In the genomic region with DNA sequence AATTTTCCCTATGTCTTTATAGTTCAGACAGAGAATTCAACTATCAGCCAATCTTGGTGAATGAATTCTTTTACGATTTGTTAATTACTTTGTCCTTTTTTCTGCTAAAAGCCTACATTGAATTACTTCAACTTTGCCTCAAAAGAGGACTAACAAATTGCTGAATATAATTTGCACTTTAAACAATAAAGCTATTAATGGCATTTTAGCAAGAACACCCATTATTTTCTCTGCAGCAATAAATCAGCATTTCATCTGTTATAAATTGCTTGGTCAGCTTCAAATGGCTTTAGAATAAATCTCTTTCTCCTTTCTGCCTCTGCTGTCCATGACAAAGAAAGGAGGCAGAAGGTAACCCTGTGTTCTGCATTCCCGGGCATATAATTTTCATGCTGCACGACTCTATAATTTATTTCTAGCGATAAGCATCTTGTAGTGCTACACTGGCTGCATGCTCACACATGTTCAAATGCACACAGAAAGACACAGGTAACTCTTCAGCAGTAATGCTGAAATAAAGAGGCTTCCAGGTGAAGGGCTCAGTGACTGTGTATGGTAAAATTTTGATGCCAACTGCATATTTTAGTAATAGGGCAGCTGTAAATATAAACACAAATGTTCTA, we compare ENCODE assay signal across 19 cellular contexts.
DNase-seq lines count a peak whose midpoint lies in the region; ATAC-seq and TF ChIP-seq lines count a peak whose summit lies in the region.
"Had no signal": no experiment of that assay in that cellular context is flagged by ENCODE, and none has a peak within 500 bp of the region (broad histone marks: within the 10 kb centered on the region; RNA-seq: fewer than 3 reads in every experiment).

No MANE protein-coding gene starts in this region.

- no peaks in the 10 kb centered on the region for H3K27me3 ChIP-seq in mammary epithelial cell (ENCODE audit: insufficient read depth, low read length)
- H3K27me3 ChIP-seq in breast epithelium = no peaks in the 10 kb centered on the region
- H3K27me3 ChIP-seq in right atrium auricular region = no peaks in the 10 kb centered on the region
- H3K27me3 ChIP-seq: SJCRH30 had no signal

- H3K4me1 ChIP-seq in mammary epithelial cell (ENCODE audit: insufficient read depth, low read length) (peaks cover 13% of the 10 kb centered on the region), breast epithelium (no peaks in the 10 kb centered on the region), right atrium auricular region (no peaks in the 10 kb centered on the region)
- H3K4me1 ChIP-seq: SJCRH30 had no signal

- H4K20me1 ChIP-seq in mammary epithelial cell (ENCODE audit: insufficient read depth, low read length) = no peaks in the 10 kb centered on the region

- H3K4me3 ChIP-seq in mammary epithelial cell (replicated peaks in 1 of 3; ENCODE audit: insufficient read depth in 1 of 3, low read depth in 2 of 3, low read length in 3 of 3) (no peak overlapping the region), breast epithelium (no peak overlapping the region), right atrium auricular region (no peak overlapping the region)
- H3K4me3 ChIP-seq: GM23248, SJCRH30 had no signal

- peak overlapping the region; percentile 17 for H2AFZ ChIP-seq in mammary epithelial cell (ENCODE audit: low read depth, low read length)
- H2AFZ ChIP-seq: GM23248 had no signal

- no peak overlapping the region for H3K4me2 ChIP-seq in mammary epithelial cell (ENCODE audit: insufficient read depth, low read depth, low read length)

- CTCF ChIA-PET in mammary epithelial cell (lab: Charles Lee; ENCODE audit: low non-redundant PET) = no interaction called here

- H3K9ac ChIP-seq in mammary epithelial cell (ENCODE audit: insufficient read depth, low read length) = no peak overlapping the region
- H3K9ac ChIP-seq: GM23248 had no signal

- no peaks in the 10 kb centered on the region for H3K9me3 ChIP-seq in mammary epithelial cell (replicated peaks; ENCODE audit: insufficient read depth, low read length)
- H3K9me3 ChIP-seq in breast epithelium = no peaks in the 10 kb centered on the region
- H3K9me3 ChIP-seq in right atrium auricular region = no peaks in the 10 kb centered on the region
- H3K9me3 ChIP-seq: SJCRH30 had no signal

- no peaks in the 10 kb centered on the region for H3K79me2 ChIP-seq in mammary epithelial cell (ENCODE audit: insufficient read depth, low read length)

- WGBS in mammary epithelial cell (ENCODE audit: low coverage, missing lambda C conversion rate) = 13% methylated on average over 4 of the region's 4 CpGs

- no peaks in the 10 kb centered on the region for H3K36me3 ChIP-seq in mammary epithelial cell (ENCODE audit: insufficient read depth, low read length)
- H3K36me3 ChIP-seq in breast epithelium = no peaks in the 10 kb centered on the region
- H3K36me3 ChIP-seq in right atrium auricular region = no peaks in the 10 kb centered on the region
- H3K36me3 ChIP-seq: SJCRH30 had no signal

- in situ Hi-C loops in mammary epithelial cell (cut with MboI; ENCODE audit: low sequenced_read_pairs in 2 of 2) = no loop called here

- no peak for TF ChIP-seq CTCF in mammary epithelial cell (conservative IDR thresholded peaks at IDR 0.05 in 1 of 2, IDR thresholded peaks at IDR 0.05 in 1 of 2; ENCODE audit: extremely low read depth in 1 of 2, insufficient read depth in 1 of 2, low read depth in 1 of 2, low read length in 2 of 2)
- no peak for TF ChIP-seq CTCF in breast epithelium (IDR thresholded peaks at IDR 0.05)
- no peak for TF ChIP-seq CTCF in right atrium auricular region (IDR thresholded peaks at IDR 0.05)

- ATAC-seq in GM18505 (IDR thresholded peaks at IDR 0.05; ENCODE audit: unreplicated experiment) = no peak
- ATAC-seq: HepG2 had no signal

- no TSS peak for BruUV-seq in mammary epithelial cell (replicated peaks; lab: Mats Ljungman, UMichigan)

- TF ChIP-seq POLR2A in breast epithelium (IDR thresholded peaks at IDR 0.05) (no peak), GM18505 (IDR thresholded peaks at IDR 0.05; ENCODE audit: borderline replicate concordance, extremely low read depth, insufficient read depth, insufficient read length) (no peak)

- no peak for DNase-seq in mammary epithelial cell
- DNase-seq in breast epithelium (ENCODE audit: low spot score in 2 of 2) = no peak
- peak; percentile 17 for DNase-seq in NCI-H69 (lab: John Stamatoyannopoulos, UW)
- DNase-seq in globus pallidus (ENCODE audit: low spot score) = peak; percentile 32
- no peak for DNase-seq in right atrium auricular region (ENCODE audit: low spot score)
- DNase-seq in NCI-H82 (lab: John Stamatoyannopoulos, UW) = no peak
- DNase-seq: CD4-positive, CD25-positive, alpha-beta regulatory T cell; GM23248; H9; KBM-7; NCI-H1092; NCI-H1694 treated with DMSO at 0.1 percent for 48 hours; NCI-H2081 treated with DMSO at 0.1 percent for 48 hours; NCI-H345; NCI-H524; SJCRH30 had no signal

- no peak overlapping the region for H3K27ac ChIP-seq in mammary epithelial cell (ENCODE audit: insufficient read depth, low read depth, low read length)
- no peak overlapping the region for H3K27ac ChIP-seq in breast epithelium
- no peak overlapping the region for H3K27ac ChIP-seq in right atrium auricular region
- H3K27ac ChIP-seq: GM23248, HL-60, SJCRH30 had no signal

- intact Hi-C loops in mammary epithelial cell (cut with micrococcal nuclease) (no loop called here), breast epithelium (cut with DNase I; ENCODE audit: low total_unique reads) (no loop called here)

- dilution Hi-C loops in mammary epithelial cell (cut with HindIII; ENCODE audit: low sequenced_read_pairs) = no loop called here

Comparison
In these comparisons a context has a peak if more than half of its experiments do, and no peak if none do; other contexts are left out.
1. DNase-seq: peak in NCI-H69 (single experiment) and globus pallidus (single experiment); none in mammary epithelial cell (single experiment), breast epithelium (0 of 2), right atrium auricular region (single experiment) and NCI-H82 (single experiment).